ENCODE assay signal across 8 cellular contexts in the genomic region with DNA sequence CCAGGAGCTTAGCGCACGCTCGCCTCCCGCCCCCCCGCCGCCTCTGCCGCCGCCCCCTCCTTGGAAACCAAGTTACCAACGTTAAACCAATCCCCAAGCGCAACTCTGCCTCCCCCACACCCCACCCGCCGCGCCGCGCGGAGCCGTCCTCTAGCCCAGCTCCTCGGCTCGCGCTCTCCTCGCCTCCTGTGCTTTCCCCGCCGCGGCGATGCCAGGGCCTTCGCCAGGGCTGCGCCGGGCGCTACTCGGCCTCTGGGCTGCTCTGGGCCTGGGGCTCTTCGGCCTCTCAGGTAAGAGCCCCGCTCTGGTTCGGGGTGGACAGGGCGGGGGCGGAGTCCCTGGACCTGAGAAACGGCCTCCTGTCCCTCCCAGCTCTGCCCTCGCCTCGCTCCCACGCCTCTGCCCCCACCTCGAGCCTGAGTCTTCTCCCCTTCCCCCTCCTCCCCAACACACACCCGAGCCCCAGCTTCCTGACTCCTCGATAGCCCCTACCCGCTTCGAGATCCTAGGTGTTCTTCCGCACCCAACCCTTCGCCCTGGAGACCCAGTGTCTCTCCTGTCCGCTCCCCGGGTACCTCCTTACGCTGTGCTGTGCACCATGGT. TPM values are rescaled to one million over a fixed set of nuclear protein-coding genes. Genes with fewer than 3 reads are reported as not detected.
A peak's percentile ranks its signal among the peaks of the same experiment; 100 is the strongest.
DNase-seq lines count a peak whose midpoint lies in the region; ATAC-seq and TF ChIP-seq lines count a peak whose summit lies in the region.

Gene ICAM5, plus strand, starts transcription at position 117 of the 603 bp plus-strand sequence. Its CDS starts 92 bp downstream, at position 209.

- no peak for TF ChIP-seq CTCF in NB4 (IDR thresholded peaks at IDR 0.05; ENCODE audit: low read depth, low read length)

- no peak for TF ChIP-seq POLR2A in NB4 (IDR thresholded peaks at IDR 0.05; ENCODE audit: extremely low read depth, insufficient read length)

- DNase-seq in Daoy (ENCODE audit: low read depth) (peak; percentile 71), NB4 (ENCODE audit: low read depth) (peak; percentile 81), activated gamma-delta T cell (lab: John Stamatoyannopoulos, UW) (peak; percentile 35), NCI-H510A treated with DMSO at 0.1 percent for 48 hours (lab: John Stamatoyannopoulos, UW) (no peak), NCI-H524 treated with DMSO at 0.1 percent for 48 hours (lab: John Stamatoyannopoulos, UW) (no peak)
- DNase-seq in stimulated activated CD8-positive, alpha-beta memory T cell treated with anti-CD3 and anti-CD28 coated beads, Interleukin-4, amount 100 ng/mL, for 48 hours = peak; percentile 67

- no peak within 1 kb of the TSS for H3K4me3 ChIP-seq in NB4 (ENCODE audit: low read depth, low read length)
- H3K4me3 ChIP-seq in iPS-11a (ENCODE audit: low read depth, low read length) = peak within 1 kb of the TSS; percentile 41

- no peak for ATAC-seq in GM21825 (IDR thresholded peaks at IDR 0.05; ENCODE audit: unreplicated experiment)

RNA-seq across cellular contexts. Expression of gene ICAM5, which starts in this region (rescaled TPM):
- total RNA-seq in Daoy (2014; rRNA removed; shearing (Covaris generic)) = 0.54 and 2.2 TPM in 2 replicates

Comparison
In these comparisons a context has a peak if more than half of its experiments do, and no peak if none do; other contexts are left out.
1. DNase-seq: peak in Daoy (single experiment), NB4 (single experiment), activated gamma-delta T cell (single experiment) and stimulated activated CD8-positive, alpha-beta memory T cell treated with anti-CD3 and anti-CD28 coated beads, Interleukin-4, amount 100 ng/mL, for 48 hours (single experiment); none in NCI-H510A treated with DMSO at 0.1 percent for 48 hours (single experiment) and NCI-H524 treated with DMSO at 0.1 percent for 48 hours (single experiment).